Comparison of ENCODE assay signal across 8 cellular contexts in genomic region chr3:132038198-132038825, GRCh38. TPM values are rescaled to one million over a fixed set of nuclear protein-coding genes. Genes with fewer than 3 reads are reported as not detected.
DNase-seq lines count a peak whose midpoint lies in the region; ATAC-seq, FAIRE-seq and TF ChIP-seq lines count a peak whose summit lies in the region.

No MANE protein-coding gene starts in this region.

- H3K27me3 ChIP-seq in cardiac muscle cell (peaks cover 22% of the 10 kb centered on the region), small intestine (ENCODE audit: control insufficient read depth in 2 of 2, insufficient read depth in 2 of 2, low read length in 2 of 2) (peaks cover 0 to 20% of the 10 kb centered on the region in 2 donors)

- no peak overlapping the region for H3K4me3 ChIP-seq in cardiac muscle cell
- H3K4me3 ChIP-seq in small intestine (ENCODE audit: low read depth in 1 of 2, low read length in 2 of 2) = no peak overlapping the region
- no peak overlapping the region for H3K4me3 ChIP-seq in mucosa of descending colon

- no peaks in the 10 kb centered on the region for H3K9me3 ChIP-seq in cardiac muscle cell (ENCODE audit: low read depth)
- H3K9me3 ChIP-seq in small intestine (ENCODE audit: control insufficient read depth, low read depth) = no peaks in the 10 kb centered on the region
- no peaks in the 10 kb centered on the region for H3K9me3 ChIP-seq in mucosa of descending colon

- 0 to 3% (median 0%) methylated on average over 1 of the region's 1 CpG for WGBS in small intestine, 3 donors

- H3K36me3 ChIP-seq in cardiac muscle cell (no peaks in the 10 kb centered on the region), small intestine (ENCODE audit: control insufficient read depth in 2 of 2, insufficient read depth in 2 of 2, low read length in 2 of 2) (no peaks in the 10 kb centered on the region), mucosa of descending colon (ENCODE audit: low read depth) (no peaks in the 10 kb centered on the region)

- no peak for FAIRE-seq in small intestine (lab: Jason Lieb, UNC)

- TF ChIP-seq CTCF in cardiac muscle cell (IDR thresholded peaks at IDR 0.05; ENCODE audit: low read depth, low read length) = peak; percentile 75
- TF ChIP-seq CTCF in mucosa of descending colon (IDR thresholded peaks at IDR 0.05) = no peak

- H3K4me1 ChIP-seq in cardiac muscle cell (ENCODE audit: low read depth) (peaks cover 4% of the 10 kb centered on the region), small intestine (ENCODE audit: control insufficient read depth in 2 of 2, insufficient read depth in 1 of 2, low read depth in 1 of 2, low read length in 1 of 2) (no peaks in the 10 kb centered on the region), mucosa of descending colon (ENCODE audit: low read depth) (no peaks in the 10 kb centered on the region)

- DNase-seq in cardiac muscle cell (ENCODE audit: low read depth in 1 of 2, low spot score in 1 of 2) (peak; percentile 27 to 44), cardiac septum (ENCODE audit: low spot score) (no peak), NCI-H446 treated with DMSO at 0.1 percent for 48 hours (lab: John Stamatoyannopoulos, UW) (peak; percentile 11), dedifferentiated amniotic fluid mesenchymal stem cell (ENCODE audit: extremely low spot score) (peak; percentile 39), small intestine (peak; percentile 13), T-helper 9 cell (no peak), C1 segment of cervical spinal cord (lab: John Stamatoyannopoulos, UW) (no peak), mucosa of descending colon (no peak)

- H3K27ac ChIP-seq in cardiac muscle cell (no peak overlapping the region), small intestine (ENCODE audit: low read depth in 1 of 2, low read length in 1 of 2) (no peak overlapping the region)

- no peak for ATAC-seq in mucosa of descending colon

- intact Hi-C loops in cardiac septum (cut with DNase I) = loop anchor here (5.0 to 10.0 kb wide), 2 partner anchors 139 to 1004 kb away; no protein-coding TSS in a partner anchor
- intact Hi-C loops in mucosa of descending colon (cut with DNase I, micrococcal nuclease) = no loop called here

RNA-seq across cellular contexts. Expression of gene CPNE4, which starts 3.5 kb away (rescaled TPM):
- total RNA-seq in cardiac muscle cell = 2.7 and 7.6 TPM in 2 replicates
- 3.3 and 7.3 TPM in 2 replicates for polyA plus RNA-seq in cardiac muscle cell
- total RNA-seq in cardiac septum = 7.4 TPM
- 1 to 10 TPM in 1 of 3 donors, not detected in 2; 4.8 TPM for polyA plus RNA-seq in small intestine
- 1 to 10 TPM in 2 of 3 donors, under 1 TPM in 1; 0.96 to 3.0 (median 1.1) TPM for total RNA-seq in mucosa of descending colon

Comparison
In these comparisons a context has a peak if more than half of its experiments do, and no peak if none do; other contexts are left out.
1. DNase-seq: peak in cardiac muscle cell (2 of 2), NCI-H446 treated with DMSO at 0.1 percent for 48 hours (single experiment), dedifferentiated amniotic fluid mesenchymal stem cell (single experiment) and small intestine (single experiment); none in cardiac septum (single experiment), T-helper 9 cell (single experiment), C1 segment of cervical spinal cord (0 of 14) and mucosa of descending colon (0 of 3).